In genomic region chr1:48775817-48776399, GRCh38 we compare ENCODE assay signal across 9 cellular contexts. TPM values are rescaled to one million over a fixed set of nuclear protein-coding genes. Genes with fewer than 3 reads are reported as not detected.
A peak's percentile ranks its signal among the peaks of the same experiment; 100 is the strongest.
DNase-seq lines count a peak whose midpoint lies in the region; ATAC-seq and TF ChIP-seq lines count a peak whose summit lies in the region.
"Had no signal": no experiment of that assay in that cellular context is flagged by ENCODE, and none has a peak within 500 bp of the region (broad histone marks: within the 10 kb centered on the region; RNA-seq: fewer than 3 reads in every experiment).

No MANE protein-coding gene starts in this region.

- H3K4me1 ChIP-seq in hepatocyte (ENCODE audit: insufficient read depth) (peaks cover 25% of the 10 kb centered on the region), skeletal muscle tissue (ENCODE audit: control insufficient read depth in 3 of 3, insufficient read depth in 3 of 3, low read length in 3 of 3) (peaks cover 18 to 30% (median 20%) of the 10 kb centered on the region in 3 donors)

- H3K27ac Mint-ChIP-seq in T-helper 17 cell = no peak overlapping the region

- H3K4me1 Mint-ChIP-seq in T-helper 17 cell = peaks cover 6% of the 10 kb centered on the region

- H3K4me2 ChIP-seq in hepatocyte = peak overlapping the region; percentile 89

- H3K36me3 Mint-ChIP-seq in T-helper 17 cell (ENCODE audit: low read depth) = peaks cover 3% of the 10 kb centered on the region

- ATAC-seq in T-helper 17 cell (no peak), HG03039 (IDR thresholded peaks at IDR 0.05; ENCODE audit: unreplicated experiment) (no peak), GM19035 (IDR thresholded peaks at IDR 0.05; ENCODE audit: unreplicated experiment) (no peak), GM21825 (IDR thresholded peaks at IDR 0.05; ENCODE audit: unreplicated experiment) (no peak)

- H3K9ac ChIP-seq in skeletal muscle tissue (ENCODE audit: low read depth in 1 of 3, low read length in 3 of 3) = peak overlapping the region; percentile 34 to 76 (median 68)

- peaks cover 17% of the 10 kb centered on the region for H3K79me2 ChIP-seq in hepatocyte

- H3K27me3 ChIP-seq in hepatocyte (no peaks in the 10 kb centered on the region), skeletal muscle tissue (ENCODE audit: control insufficient read depth in 3 of 3, insufficient read depth in 3 of 3, low read length in 3 of 3) (no peaks in the 10 kb centered on the region)

- H3K27ac ChIP-seq in hepatocyte (peak overlapping the region; percentile 79), skeletal muscle tissue (ENCODE audit: low read depth, low read length) (peak overlapping the region; percentile 26)
- H3K27ac ChIP-seq: 22Rv1 had no signal

- DNase-seq in DMS153 treated with DMSO at 0.1 percent for 48 hours (lab: John Stamatoyannopoulos, UW; ENCODE audit: unreplicated experiment) (peak; percentile 17), DMS153 (lab: John Stamatoyannopoulos, UW) (no peak), T-helper 17 cell (no peak), hepatocyte (ENCODE audit: low spot score) (no peak)

- H3K36me3 ChIP-seq in hepatocyte (replicated peaks; ENCODE audit: insufficient read depth, low read depth) (no peaks in the 10 kb centered on the region), skeletal muscle tissue (ENCODE audit: control insufficient read depth in 3 of 3, insufficient read depth in 3 of 3, low read length in 3 of 3) (no peaks in the 10 kb centered on the region)

- H3K9me3 ChIP-seq in T-helper 17 cell (ENCODE audit: control insufficient read depth, low read length, poor library complexity, severe bottlenecking) = no peaks in the 10 kb centered on the region
- H3K9me3 ChIP-seq in hepatocyte (ENCODE audit: low read depth) = no peaks in the 10 kb centered on the region
- no peaks in the 10 kb centered on the region for H3K9me3 ChIP-seq in skeletal muscle tissue (ENCODE audit: control insufficient read depth in 3 of 3, low read length in 3 of 3)

- H2AFZ ChIP-seq in hepatocyte = peak overlapping the region; percentile 86

- H3K4me3 ChIP-seq in hepatocyte (peak overlapping the region; percentile 91), skeletal muscle tissue (ENCODE audit: low read length in 3 of 3) (peak overlapping the region; percentile 70 to 83 (median 76))

- H3K27me3 Mint-ChIP-seq in T-helper 17 cell = peaks cover 28% of the 10 kb centered on the region

- no peaks in the 10 kb centered on the region for H3K9me2 ChIP-seq in hepatocyte (replicated peaks; ENCODE audit: insufficient read depth)

- 5% methylated on average over 8 of the region's 8 CpGs for WGBS in hepatocyte (ENCODE audit: low lambda C conversion rate, missing lambda C conversion rate)

- H4K20me1 ChIP-seq in hepatocyte (ENCODE audit: insufficient read depth, poor library complexity, severe bottlenecking) = no peaks in the 10 kb centered on the region

- peak overlapping the region; percentile 66 for H3K4me3 Mint-ChIP-seq in T-helper 17 cell

- TF ChIP-seq CTCF in hepatocyte (IDR thresholded peaks at IDR 0.05; ENCODE audit: poor library complexity) = no peak

RNA-seq across cellular contexts. Expression of gene BEND5, which starts 0.8 kb away (rescaled TPM):
- under 1 TPM; 0.70 to 0.92 TPM for total RNA-seq in T-helper 17 cell
- total RNA-seq in hepatocyte = 7.5 and 9.6 TPM in 2 replicates
- polyA plus RNA-seq in hepatocyte = 6.2 and 7.9 TPM in 2 replicates
- total RNA-seq in skeletal muscle tissue = 5.7 TPM
